ENCODE assay signal across 8 cellular contexts in the genomic region with DNA sequence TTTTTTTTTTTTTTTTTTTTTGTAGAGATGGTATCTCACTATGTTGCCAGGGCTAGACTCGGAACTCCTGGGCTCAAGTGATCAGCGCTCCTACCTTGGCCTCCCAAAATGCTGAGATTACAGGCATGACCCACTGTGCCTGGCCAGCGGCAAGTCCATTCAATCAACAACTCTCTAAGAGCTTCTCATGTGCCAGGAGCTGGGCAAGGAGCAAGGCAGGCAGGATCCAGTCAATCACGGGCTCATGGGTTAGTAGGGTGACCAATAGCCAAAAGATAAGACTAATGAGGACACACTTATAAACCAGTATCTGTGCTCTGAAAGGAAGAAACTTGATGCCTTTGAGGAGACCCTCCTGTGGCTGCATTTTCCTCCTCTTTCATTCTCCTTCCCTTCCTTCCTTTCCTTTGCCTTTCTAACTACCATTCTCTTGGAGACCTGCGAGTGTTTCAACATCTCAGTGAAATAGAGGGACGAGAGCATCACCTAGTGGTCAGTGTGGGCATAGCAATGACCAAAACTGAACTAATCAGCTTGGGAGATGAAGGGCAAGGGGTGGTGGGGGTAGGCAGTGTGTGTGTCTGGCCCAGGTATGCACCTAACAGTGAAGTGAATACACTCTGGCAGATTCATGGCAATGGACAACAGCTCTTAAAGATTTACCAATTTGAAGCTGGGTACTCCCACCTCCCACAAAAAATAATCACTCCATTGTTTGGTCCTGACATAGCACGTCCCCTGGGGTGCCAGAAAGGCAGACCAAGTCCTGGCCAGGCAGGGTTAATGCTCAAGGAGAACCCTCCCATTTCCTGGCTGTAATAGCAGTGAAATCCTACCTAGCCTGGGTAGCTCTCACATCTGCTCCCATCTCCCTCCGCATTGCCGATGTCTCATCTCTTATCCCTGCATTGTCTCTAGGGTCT. TPM values are rescaled to one million over a fixed set of nuclear protein-coding genes. Genes with fewer than 3 reads are reported as not detected.
DNase-seq lines count a peak whose midpoint lies in the region; ATAC-seq and TF ChIP-seq lines count a peak whose summit lies in the region.

No MANE protein-coding gene starts in this region.

- no peaks in the 10 kb centered on the region for H3K36me3 ChIP-seq in hepatocyte (replicated peaks; ENCODE audit: insufficient read depth, low read depth)
- H3K36me3 ChIP-seq in smooth muscle cell (ENCODE audit: low read depth): no peaks in the 10 kb centered on the region

- H4K20me1 ChIP-seq in hepatocyte (ENCODE audit: insufficient read depth, poor library complexity, severe bottlenecking) (peaks cover 3% of the 10 kb centered on the region), smooth muscle cell (ENCODE audit: low read depth) (peaks cover 32% of the 10 kb centered on the region)

- no peak overlapping the region for H3K9ac ChIP-seq in smooth muscle cell (ENCODE audit: low read depth)

- H3F3A ChIP-seq in smooth muscle cell (ENCODE audit: low read depth): peaks cover 11% of the 10 kb centered on the region

- H3K27ac ChIP-seq in hepatocyte (no peak overlapping the region), smooth muscle cell (ENCODE audit: low read depth) (no peak overlapping the region)

- ATAC-seq in HG02610 (IDR thresholded peaks at IDR 0.05; ENCODE audit: unreplicated experiment) (no peak), HG02759 (IDR thresholded peaks at IDR 0.05; ENCODE audit: unreplicated experiment) (no peak)

- 41% methylated on average over 9 of the region's 9 CpGs for whole genome bisulfite sequencing in hepatocyte (ENCODE audit: low lambda C conversion rate, missing lambda C conversion rate)
- 47% methylated on average over 9 of the region's 9 CpGs for WGBS in smooth muscle cell (ENCODE audit: low lambda C conversion rate)

- no peak overlapping the region for H3K4me2 ChIP-seq in hepatocyte
- H3K4me2 ChIP-seq in smooth muscle cell: peak overlapping the region; percentile 6

- no peaks in the 10 kb centered on the region for H3K9me2 ChIP-seq in hepatocyte (replicated peaks; ENCODE audit: insufficient read depth)

- H3K4me3 ChIP-seq in hepatocyte: no peak overlapping the region
- no peak overlapping the region for H3K4me3 ChIP-seq in smooth muscle cell

- DNase-seq in NCI-H1105 (lab: John Stamatoyannopoulos, UW) (peak; percentile 20), T-helper 2 cell (peak; percentile 42 to 74 (median 62)), amniotic stem cell (lab: John Stamatoyannopoulos, UW) (peak; percentile 14), hepatocyte (ENCODE audit: low spot score) (peak; percentile 85), smooth muscle cell (lab: John Stamatoyannopoulos, UW; ENCODE audit: unreplicated experiment) (peak; percentile 44)

- peaks cover 10% of the 10 kb centered on the region for H3K4me1 ChIP-seq in hepatocyte (ENCODE audit: insufficient read depth)
- peaks cover 7% of the 10 kb centered on the region for H3K4me1 ChIP-seq in smooth muscle cell (ENCODE audit: low read depth)

- H2AFZ ChIP-seq in hepatocyte (no peak overlapping the region), smooth muscle cell (ENCODE audit: low read depth) (no peak overlapping the region)

- peaks cover 5% of the 10 kb centered on the region for H3K79me2 ChIP-seq in hepatocyte
- H3K79me2 ChIP-seq in smooth muscle cell (ENCODE audit: low read depth): no peaks in the 10 kb centered on the region

- peak; percentile 100 for TF ChIP-seq CTCF in GM12801 (IDR thresholded peaks at IDR 0.05; ENCODE audit: extremely low read depth, insufficient read length)
- TF ChIP-seq CTCF in hepatocyte (IDR thresholded peaks at IDR 0.05; ENCODE audit: poor library complexity): peak; percentile 98
- peak; percentile 94 for TF ChIP-seq CTCF in smooth muscle cell (IDR thresholded peaks at IDR 0.05; ENCODE audit: borderline replicate concordance, insufficient read depth, poor library complexity, severe bottlenecking)

- H3K27me3 ChIP-seq in hepatocyte: no peaks in the 10 kb centered on the region
- H3K27me3 ChIP-seq in smooth muscle cell (ENCODE audit: low read depth): no peaks in the 10 kb centered on the region

- no peaks in the 10 kb centered on the region for H3K9me3 ChIP-seq in hepatocyte (ENCODE audit: low read depth)
- H3K9me3 ChIP-seq in smooth muscle cell (replicated peaks; ENCODE audit: low read depth): no peaks in the 10 kb centered on the region

RNA-seq across cellular contexts. Expression of gene RPP25, which starts 6.2 kb away (rescaled TPM):
- 22.7 and 23.4 TPM in 2 replicates for total RNA-seq in hepatocyte
- 60.4 and 65.6 TPM in 2 replicates for polyA plus RNA-seq in hepatocyte
- total RNA-seq in smooth muscle cell: 5.5 and 8.7 TPM in 2 replicates
- polyA plus RNA-seq in smooth muscle cell: 24.0 and 26.2 TPM in 2 replicates

RNA-seq across cellular contexts. Expression of gene COX5A, which starts 12.5 kb away (rescaled TPM):
- total RNA-seq in hepatocyte (151 and 197 TPM in 2 replicates), smooth muscle cell (144 and 154 TPM in 2 replicates)
- polyA plus RNA-seq in hepatocyte (404 and 449 TPM in 2 replicates), smooth muscle cell (325 and 339 TPM in 2 replicates)

RNA-seq across cellular contexts. Expression of gene FAM219B, which starts 43.7 kb away (rescaled TPM):
- 36.9 and 45.9 TPM in 2 replicates for total RNA-seq in hepatocyte
- 34.5 and 35.9 TPM in 2 replicates for polyA plus RNA-seq in hepatocyte
- 52.4 and 53.7 TPM in 2 replicates for total RNA-seq in smooth muscle cell
- 37.1 and 40.2 TPM in 2 replicates for polyA plus RNA-seq in smooth muscle cell

RNA-seq across cellular contexts. Expression of gene SCAMP5, which starts 45.0 kb away (rescaled TPM):
- total RNA-seq in hepatocyte (17.8 and 18.8 TPM in 2 replicates), smooth muscle cell (2.8 and 18.1 TPM in 2 replicates)
- polyA plus RNA-seq in hepatocyte (7.8 and 10.6 TPM in 2 replicates), smooth muscle cell (5.5 and 6.6 TPM in 2 replicates)

Comparison
In these comparisons a context has a peak if more than half of its experiments do, and no peak if none do; other contexts are left out.
1. DNase-seq: peak in every context shown above with its lines; median percentile 85 in hepatocyte; 62 in T-helper 2 cell; 44 in smooth muscle cell; 20 in NCI-H1105; 14 in amniotic stem cell.